24 cellular contexts compared by ENCODE assay signal in the genomic region with DNA sequence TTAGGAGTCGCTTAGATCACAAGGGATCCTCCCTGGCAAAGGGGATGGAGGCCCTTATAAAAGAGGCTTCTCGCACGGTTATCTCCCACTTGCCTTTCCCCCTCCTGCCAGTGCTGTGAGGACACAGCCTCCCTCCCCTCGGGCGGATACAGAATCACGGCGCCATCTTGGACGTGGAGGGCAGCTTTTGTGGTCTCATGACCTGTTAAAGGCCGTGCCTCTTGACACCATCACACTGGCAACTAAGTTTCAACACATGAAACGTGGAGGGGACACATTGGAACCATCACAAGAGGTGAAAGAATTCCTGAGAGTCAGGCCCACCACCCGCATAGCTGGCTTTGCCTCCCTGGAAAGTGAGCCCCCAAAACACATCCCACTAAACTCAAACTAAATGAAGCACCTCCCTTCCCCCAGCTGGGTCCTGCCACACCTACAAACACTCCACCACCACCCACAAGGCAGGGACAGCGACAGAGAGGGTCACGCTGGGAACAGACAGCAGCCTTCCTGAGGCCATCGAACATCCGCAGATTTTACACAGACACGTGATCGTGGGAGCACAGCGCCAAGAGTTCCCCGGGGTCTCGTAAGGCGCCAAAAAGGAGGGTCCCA.
"Had no signal": no experiment of that assay in that cellular context is flagged by ENCODE, and none has a peak within 500 bp of the region (broad histone marks: within the 10 kb centered on the region; RNA-seq: fewer than 3 reads in every experiment).

No MANE protein-coding gene starts in this region.

- H3K9me3 ChIP-seq: adrenal gland, breast epithelium, esophagus muscularis mucosa, prostate gland, right atrium auricular region had no signal

- H3K36me3 Mint-ChIP-seq: activated CD4-positive, alpha-beta memory T cell treated with anti-CD3 and anti-CD28 coated beads for 36 hours; activated naive CD4-positive, alpha-beta T cell treated with anti-CD3 and anti-CD28 coated beads, Interleukin-2, amount 50 U/mL, for 72 hours had no signal

- FAIRE-seq: astrocyte, endothelial cell of umbilical vein had no signal

- H3K4me1 Mint-ChIP-seq: stimulated activated naive CD8-positive, alpha-beta T cell treated with anti-CD3 and anti-CD28 coated beads, Interleukin-15, amount 100 ng/mL, for 72 hours had no signal

- H3K4me1 ChIP-seq: adrenal gland, breast epithelium, esophagus muscularis mucosa, prostate gland, right atrium auricular region, SJSA1 had no signal

- ATAC-seq: activated naive CD4-positive, alpha-beta T cell treated with anti-CD3 and anti-CD28 coated beads, Interleukin-2, amount 50 U/mL, for 72 hours; activated T-cell treated with anti-CD3 and anti-CD28 coated beads, Interleukin-2, amount 50 U/mL, for 4 hours; left colon; stimulated activated naive CD8-positive, alpha-beta T cell treated with anti-CD3 and anti-CD28 coated beads, Interleukin-15, amount 100 ng/mL, for 72 hours had no signal

- H3K4me3 ChIP-seq: adrenal gland, breast epithelium, esophagus muscularis mucosa, prostate gland, right atrium auricular region, SJSA1, skin epidermis had no signal

- H3K27me3 ChIP-seq: adrenal gland, breast epithelium, right atrium auricular region, SJSA1 had no signal

- H3K4me3 Mint-ChIP-seq: activated CD4-positive, alpha-beta memory T cell treated with anti-CD3 and anti-CD28 coated beads for 36 hours; activated T-cell treated with anti-CD3 and anti-CD28 coated beads, Interleukin-2, amount 50 U/mL, for 4 hours; nephron progenitor cell; stimulated activated naive CD8-positive, alpha-beta T cell treated with anti-CD3 and anti-CD28 coated beads, Interleukin-15, amount 100 ng/mL, for 72 hours; T-helper 1 cell treated with Interleukin-12 subunit alpha and Interleukin-12 subunit beta and Interleukin-4 antibody, amounts not matched to agents 30 μg/mL and 1 μg/mL, for 36 hours had no signal

- H3K27ac ChIP-seq: adrenal gland, breast epithelium, esophagus muscularis mucosa, prostate gland, right atrium auricular region, SJSA1, skin epidermis had no signal

- H3K9me3 Mint-ChIP-seq: activated CD4-positive, alpha-beta memory T cell treated with anti-CD3 and anti-CD28 coated beads for 36 hours; activated naive CD4-positive, alpha-beta T cell treated with anti-CD3 and anti-CD28 coated beads, Interleukin-2, amount 50 U/mL, for 72 hours; activated T-cell treated with anti-CD3 and anti-CD28 coated beads, Interleukin-2, amount 50 U/mL, for 4 hours; T-helper 1 cell treated with Interleukin-12 subunit alpha and Interleukin-12 subunit beta and Interleukin-4 antibody, amounts not matched to agents 30 μg/mL and 1 μg/mL, for 36 hours had no signal

- H3K27ac Mint-ChIP-seq: activated CD4-positive, alpha-beta memory T cell treated with anti-CD3 and anti-CD28 coated beads for 36 hours; activated naive CD4-positive, alpha-beta T cell treated with anti-CD3 and anti-CD28 coated beads, Interleukin-2, amount 50 U/mL, for 72 hours; nephron progenitor cell; stimulated activated naive CD8-positive, alpha-beta T cell treated with anti-CD3 and anti-CD28 coated beads, Interleukin-15, amount 100 ng/mL, for 72 hours; T-helper 1 cell treated with Interleukin-12 subunit alpha and Interleukin-12 subunit beta and Interleukin-4 antibody, amounts not matched to agents 30 μg/mL and 1 μg/mL, for 36 hours had no signal

- DNase-seq: activated CD4-positive, alpha-beta memory T cell treated with anti-CD3 and anti-CD28 coated beads for 36 hours; activated CD4-positive, CD25-positive, alpha-beta regulatory T cell treated with anti-CD3 and anti-CD28 coated beads, Interleukin-2, amount 50 U/mL, for 72 hours; activated T-cell treated with anti-CD3 and anti-CD28 coated beads, Interleukin-2, amount 50 U/mL, for 4 hours; cerebellar nuclear complex; effector CD8-positive, alpha-beta T cell; mammary epithelial cell; nephron progenitor cell; occipital lobe; stimulated activated CD4-positive, alpha-beta T cell treated with anti-CD3 and anti-CD28 coated beads, Interleukin-15, amount 100 ng/mL, for 24 hours; stimulated activated CD4-positive, alpha-beta T cell treated with anti-CD3 and anti-CD28 coated beads, Interleukin-2, amount 100 ng/mL, for 48 hours; stimulated activated naive CD8-positive, alpha-beta T cell treated with anti-CD3 and anti-CD28 coated beads, Interleukin-15, amount 100 ng/mL, for 72 hours; trophoblast cell had no signal

- H3K36me3 ChIP-seq: adrenal gland, breast epithelium, esophagus muscularis mucosa, prostate gland, right atrium auricular region, SJSA1 had no signal
